10 cellular contexts compared by ENCODE assay signal in the genomic region with DNA sequence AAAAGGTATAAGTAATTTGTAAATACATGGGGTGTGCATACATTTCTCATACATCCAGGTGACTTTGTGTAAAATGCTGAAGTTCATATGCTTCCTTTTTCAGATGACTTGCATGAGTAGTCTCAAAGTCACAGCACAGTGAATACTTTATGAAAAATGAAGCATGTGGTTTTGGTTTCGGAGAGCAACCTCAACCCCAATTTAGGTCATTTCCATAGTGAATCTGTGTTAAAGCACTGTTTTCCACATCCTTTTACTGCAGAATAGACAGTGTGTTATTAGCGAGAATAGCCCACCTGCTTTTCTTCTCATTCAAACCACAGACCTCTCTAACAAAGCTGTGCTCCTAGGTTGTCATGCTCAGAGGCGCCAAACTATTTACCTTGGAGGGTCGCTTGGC.
A peak's percentile ranks its signal among the peaks of the same experiment; 100 is the strongest.
DNase-seq lines count a peak whose midpoint lies in the region; ATAC-seq, FAIRE-seq and TF ChIP-seq lines count a peak whose summit lies in the region.
"Had no signal": no experiment of that assay in that cellular context is flagged by ENCODE, and none has a peak within 500 bp of the region (broad histone marks: within the 10 kb centered on the region; RNA-seq: fewer than 3 reads in every experiment).

No MANE protein-coding gene starts in this region.

- H3K4me2 ChIP-seq in BLaER1 = peak overlapping the region; percentile 49

- H3K36me3 ChIP-seq in BLaER1 = peaks cover 3% of the 10 kb centered on the region
- no peaks in the 10 kb centered on the region for H3K36me3 ChIP-seq in upper lobe of left lung

- H3K27ac Mint-ChIP-seq in activated CD8-positive, alpha-beta T cell treated with anti-CD3 and anti-CD28 coated beads for 36 hours = no peak overlapping the region
- H3K27ac Mint-ChIP-seq: activated naive CD4-positive, alpha-beta T cell treated with anti-CD3 and anti-CD28 coated beads, Interleukin-2, amount 10 ng/mL, durations not matched to agents 7 days and 5 days had no signal

- peaks cover 12% of the 10 kb centered on the region for H3K4me1 ChIP-seq in BLaER1
- peaks cover 0 to 9% (median 0%) of the 10 kb centered on the region in 4 donors for H3K4me1 ChIP-seq in upper lobe of left lung

- peak; percentile 83 for FAIRE-seq in GM19239 (lab: Jason Lieb, UNC)

- CTCF ChIA-PET in activated CD8-positive, alpha-beta T cell treated with anti-CD3 and anti-CD28 coated beads for 36 hours (lab: Charles Lee) = no interaction called here

- TF ChIP-seq POLR2A in upper lobe of left lung (IDR thresholded peaks at IDR 0.05) = no peak

- H3K4me1 Mint-ChIP-seq in activated CD8-positive, alpha-beta T cell treated with anti-CD3 and anti-CD28 coated beads for 36 hours (ENCODE audit: low read depth) = peaks cover 9% of the 10 kb centered on the region

- intact Hi-C loops in activated CD8-positive, alpha-beta T cell treated with anti-CD3 and anti-CD28 coated beads for 36 hours (cut with micrococcal nuclease) = no loop called here

- peak; percentile 96 for ATAC-seq in HG03039 (IDR thresholded peaks at IDR 0.05; ENCODE audit: unreplicated experiment)
- peak; percentile 81 for ATAC-seq in activated CD8-positive, alpha-beta T cell treated with anti-CD3 and anti-CD28 coated beads for 36 hours
- ATAC-seq in upper lobe of left lung (ENCODE audit: low FRiP score in 2 of 2) = no peak

- H3K36me3 Mint-ChIP-seq in activated CD8-positive, alpha-beta T cell treated with anti-CD3 and anti-CD28 coated beads for 36 hours (ENCODE audit: low read depth) = no peaks in the 10 kb centered on the region
- H3K36me3 Mint-ChIP-seq: activated naive CD4-positive, alpha-beta T cell treated with anti-CD3 and anti-CD28 coated beads, Interleukin-2, amount 10 ng/mL, durations not matched to agents 7 days and 5 days had no signal

- H3K9ac ChIP-seq in BLaER1 = no peak overlapping the region

- H3K27me3 Mint-ChIP-seq in activated CD8-positive, alpha-beta T cell treated with anti-CD3 and anti-CD28 coated beads for 36 hours = peaks cover 11% of the 10 kb centered on the region

- H3K9me3 ChIP-seq in BLaER1 (peaks cover 7% of the 10 kb centered on the region), upper lobe of left lung (no peaks in the 10 kb centered on the region)

- no peaks in the 10 kb centered on the region for H4K20me1 ChIP-seq in BLaER1

- POLR2A ChIA-PET in activated CD8-positive, alpha-beta T cell treated with anti-CD3 and anti-CD28 coated beads for 36 hours (lab: Charles Lee) = no interaction called here

- no peaks in the 10 kb centered on the region for H3K27me3 ChIP-seq in BLaER1
- H3K27me3 ChIP-seq in upper lobe of left lung = no peaks in the 10 kb centered on the region

- H3K9me3 Mint-ChIP-seq in activated CD8-positive, alpha-beta T cell treated with anti-CD3 and anti-CD28 coated beads for 36 hours = no peaks in the 10 kb centered on the region
- H3K9me3 Mint-ChIP-seq: activated naive CD4-positive, alpha-beta T cell treated with anti-CD3 and anti-CD28 coated beads, Interleukin-2, amount 10 ng/mL, durations not matched to agents 7 days and 5 days had no signal

- no peak overlapping the region for H3K4me3 ChIP-seq in BLaER1
- no peak overlapping the region for H3K4me3 ChIP-seq in upper lobe of left lung

- TF ChIP-seq EP300 in upper lobe of left lung (IDR thresholded peaks at IDR 0.05) = no peak

- DNase-seq in GM19239 (ENCODE audit: insufficient read length, low spot score) (peak; percentile 39), upper lobe of left lung (no peak), retina (no peak), NCI-H510A (lab: John Stamatoyannopoulos, UW) (no peak), activated T-cell treated with anti-CD3 and anti-CD28 coated beads for 4 hours (no peak)
- DNase-seq in activated CD8-positive, alpha-beta T cell treated with anti-CD3 and anti-CD28 coated beads for 36 hours = peak; percentile 43
- DNase-seq: activated naive CD4-positive, alpha-beta T cell treated with anti-CD3 and anti-CD28 coated beads, Interleukin-2, amount 10 ng/mL, durations not matched to agents 7 days and 5 days; EL had no signal

- no peak overlapping the region for H3K27ac ChIP-seq in BLaER1
- no peak overlapping the region for H3K27ac ChIP-seq in upper lobe of left lung

- no peak for TF ChIP-seq CTCF in activated CD8-positive, alpha-beta T cell treated with anti-CD3 and anti-CD28 coated beads for 36 hours (IDR thresholded peaks at IDR 0.05)
- TF ChIP-seq CTCF in upper lobe of left lung (IDR thresholded peaks at IDR 0.05) = no peak

- H3K4me3 Mint-ChIP-seq in activated CD8-positive, alpha-beta T cell treated with anti-CD3 and anti-CD28 coated beads for 36 hours = no peak overlapping the region
- H3K4me3 Mint-ChIP-seq: activated naive CD4-positive, alpha-beta T cell treated with anti-CD3 and anti-CD28 coated beads, Interleukin-2, amount 10 ng/mL, durations not matched to agents 7 days and 5 days had no signal

- 74 to 91% methylated on average over 4 of the region's 4 CpGs for WGBS in upper lobe of left lung, 2 donors

Comparison
In these comparisons a context has a peak if more than half of its experiments do, and no peak if none do; other contexts are left out.
1. DNase-seq: peak in GM19239 (single experiment) and activated CD8-positive, alpha-beta T cell treated with anti-CD3 and anti-CD28 coated beads for 36 hours (single experiment); none in upper lobe of left lung (0 of 2), retina (single experiment), NCI-H510A (single experiment) and activated T-cell treated with anti-CD3 and anti-CD28 coated beads for 4 hours (single experiment).
2. ATAC-seq: peak in HG03039 (single experiment) and activated CD8-positive, alpha-beta T cell treated with anti-CD3 and anti-CD28 coated beads for 36 hours (single experiment); none in upper lobe of left lung (0 of 2).